In genomic region chr2:45771251-45771650, GRCh38 we compare ENCODE assay signal across 8 cellular contexts.
DNase-seq lines count a peak whose midpoint lies in the region; ATAC-seq lines count a peak whose summit lies in the region.

No MANE protein-coding gene starts in this region.

- peaks cover 83 to 100% (median 100%) of the 10 kb centered on the region in 10 experiments for H3K4me1 ChIP-seq in BLaER1 treated with 17β-estradiol and CSF1 and Interleukin-3, amounts not matched to agents 10 nM and 100 nM
- no peaks in the 10 kb centered on the region for H3K4me1 ChIP-seq in naive thymus-derived CD4-positive, alpha-beta T cell (ENCODE audit: control insufficient read depth in 2 of 2, insufficient read depth in 2 of 2, low read length in 2 of 2)

- POLR2A ChIA-PET in naive thymus-derived CD4-positive, alpha-beta T cell (lab: Charles Lee), result interaction anchor here (0.7 kb wide), 1 partner anchor 87 kb away, joined by 3 read pairs; no protein-coding TSS in a partner anchor
- POLR2A ChIA-PET in activated CD8-positive, alpha-beta T cell treated with anti-CD3 and anti-CD28 coated beads, Interleukin-2, amount 10 ng/mL, durations not matched to agents 7 days and 5 days (lab: Charles Lee), result no interaction called here

- H3K9me3 Mint-ChIP-seq in effector memory CD8-positive, alpha-beta T cell, result no peaks in the 10 kb centered on the region
- no peaks in the 10 kb centered on the region for H3K9me3 Mint-ChIP-seq in naive thymus-derived CD4-positive, alpha-beta T cell
- no peaks in the 10 kb centered on the region for H3K9me3 Mint-ChIP-seq in activated CD8-positive, alpha-beta T cell treated with anti-CD3 and anti-CD28 coated beads, Interleukin-2, amount 10 ng/mL, durations not matched to agents 7 days and 5 days (ENCODE audit: insufficient read depth)

- DNase-seq in NCI-H2227 (lab: John Stamatoyannopoulos, UW; ENCODE audit: unreplicated experiment) (peak; percentile 90), mesenteric fat pad (ENCODE audit: low spot score) (no peak), H4 (ENCODE audit: low spot score) (no peak), NCI-H774 (lab: John Stamatoyannopoulos, UW) (no peak)
- DNase-seq in effector memory CD8-positive, alpha-beta T cell, result no peak
- no peak for DNase-seq in naive thymus-derived CD4-positive, alpha-beta T cell
- no peak for DNase-seq in activated CD8-positive, alpha-beta T cell treated with anti-CD3 and anti-CD28 coated beads, Interleukin-2, amount 10 ng/mL, durations not matched to agents 7 days and 5 days

- peaks cover 0 to 100% (median 71%) of the 10 kb centered on the region in 11 experiments; a peak in 14 of 22 replicates for H4K20me1 ChIP-seq in BLaER1 treated with 17β-estradiol and CSF1 and Interleukin-3, amounts not matched to agents 10 nM and 100 nM

- H3K9ac ChIP-seq in BLaER1 treated with 17β-estradiol and CSF1 and Interleukin-3, amounts not matched to agents 10 nM and 100 nM, result peak overlapping the region in 8 of 11 experiments; percentile 13 to 62 (median 34); a peak in 10 of 22 replicates

- no peaks in the 10 kb centered on the region for H3K36me3 Mint-ChIP-seq in effector memory CD8-positive, alpha-beta T cell (ENCODE audit: insufficient read depth)
- H3K36me3 Mint-ChIP-seq in naive thymus-derived CD4-positive, alpha-beta T cell, result no peaks in the 10 kb centered on the region
- no peaks in the 10 kb centered on the region for H3K36me3 Mint-ChIP-seq in activated CD8-positive, alpha-beta T cell treated with anti-CD3 and anti-CD28 coated beads, Interleukin-2, amount 10 ng/mL, durations not matched to agents 7 days and 5 days (ENCODE audit: low read depth)

- H3K27ac Mint-ChIP-seq in effector memory CD8-positive, alpha-beta T cell, result no peak overlapping the region
- H3K27ac Mint-ChIP-seq in naive thymus-derived CD4-positive, alpha-beta T cell, result peak overlapping the region in 1 of 9 donors; percentile 73
- H3K27ac Mint-ChIP-seq in activated CD8-positive, alpha-beta T cell treated with anti-CD3 and anti-CD28 coated beads, Interleukin-2, amount 10 ng/mL, durations not matched to agents 7 days and 5 days, result no peak overlapping the region

- no peak overlapping the region for H3K4me3 Mint-ChIP-seq in effector memory CD8-positive, alpha-beta T cell
- H3K4me3 Mint-ChIP-seq in naive thymus-derived CD4-positive, alpha-beta T cell, result no peak overlapping the region
- H3K4me3 Mint-ChIP-seq in activated CD8-positive, alpha-beta T cell treated with anti-CD3 and anti-CD28 coated beads, Interleukin-2, amount 10 ng/mL, durations not matched to agents 7 days and 5 days, result no peak overlapping the region

- H3K9me3 ChIP-seq in BLaER1 treated with 17β-estradiol and CSF1 and Interleukin-3, amounts not matched to agents 10 nM and 100 nM (replicated peaks in 1 of 11), result no peaks in the 10 kb centered on the region
- no peaks in the 10 kb centered on the region for H3K9me3 ChIP-seq in naive thymus-derived CD4-positive, alpha-beta T cell (ENCODE audit: control insufficient read depth in 2 of 3, low read length in 3 of 3)

- CTCF ChIA-PET in naive thymus-derived CD4-positive, alpha-beta T cell (lab: Charles Lee), result no interaction called here
- CTCF ChIA-PET in activated CD8-positive, alpha-beta T cell treated with anti-CD3 and anti-CD28 coated beads, Interleukin-2, amount 10 ng/mL, durations not matched to agents 7 days and 5 days (lab: Charles Lee), result no interaction called here

- peaks cover 4 to 6% of the 10 kb centered on the region in 2 donors for H3K4me1 Mint-ChIP-seq in effector memory CD8-positive, alpha-beta T cell (ENCODE audit: low read depth in 2 of 2)
- peaks cover 0 to 9% (median under 1%) of the 10 kb centered on the region in 7 donors for H3K4me1 Mint-ChIP-seq in naive thymus-derived CD4-positive, alpha-beta T cell
- no peaks in the 10 kb centered on the region for H3K4me1 Mint-ChIP-seq in activated CD8-positive, alpha-beta T cell treated with anti-CD3 and anti-CD28 coated beads, Interleukin-2, amount 10 ng/mL, durations not matched to agents 7 days and 5 days (ENCODE audit: low read depth)

- H3K27me3 Mint-ChIP-seq in effector memory CD8-positive, alpha-beta T cell, result no peaks in the 10 kb centered on the region
- no peaks in the 10 kb centered on the region for H3K27me3 Mint-ChIP-seq in naive thymus-derived CD4-positive, alpha-beta T cell
- H3K27me3 Mint-ChIP-seq in activated CD8-positive, alpha-beta T cell treated with anti-CD3 and anti-CD28 coated beads, Interleukin-2, amount 10 ng/mL, durations not matched to agents 7 days and 5 days (ENCODE audit: low read depth), result peaks cover 7% of the 10 kb centered on the region

- no peaks in the 10 kb centered on the region for H3K27me3 ChIP-seq in BLaER1 treated with 17β-estradiol and CSF1 and Interleukin-3, amounts not matched to agents 10 nM and 100 nM
- H3K27me3 ChIP-seq in naive thymus-derived CD4-positive, alpha-beta T cell (ENCODE audit: control insufficient read depth in 2 of 2, insufficient read depth in 2 of 2, low read length in 2 of 2), result no peaks in the 10 kb centered on the region

- H3K4me3 ChIP-seq in BLaER1 treated with 17β-estradiol and CSF1 and Interleukin-3, amounts not matched to agents 10 nM and 100 nM, result peak overlapping the region in 3 of 10 experiments; percentile 13 to 37 (median 31); a peak in 2 of 20 replicates
- no peak overlapping the region for H3K4me3 ChIP-seq in naive thymus-derived CD4-positive, alpha-beta T cell (ENCODE audit: low read length)

- peak overlapping the region; percentile 73 to 92 (median 86) for H3K4me2 ChIP-seq in BLaER1 treated with 17β-estradiol and CSF1 and Interleukin-3, amounts not matched to agents 10 nM and 100 nM

- ATAC-seq in effector memory CD8-positive, alpha-beta T cell (replicated peaks), result peak; percentile 29
- ATAC-seq in naive thymus-derived CD4-positive, alpha-beta T cell, result peak; percentile 77
- no peak for ATAC-seq in activated CD8-positive, alpha-beta T cell treated with anti-CD3 and anti-CD28 coated beads, Interleukin-2, amount 10 ng/mL, durations not matched to agents 7 days and 5 days

- peak overlapping the region in 9 of 11 experiments; percentile 30 to 69 (median 53); a peak in 18 of 22 replicates for H3K27ac ChIP-seq in BLaER1 treated with 17β-estradiol and CSF1 and Interleukin-3, amounts not matched to agents 10 nM and 100 nM
- no peak overlapping the region for H3K27ac ChIP-seq in naive thymus-derived CD4-positive, alpha-beta T cell (ENCODE audit: low read depth, low read length)

- peaks cover 0 to 33% (median 15%) of the 10 kb centered on the region in 11 experiments; a peak in 7 of 22 replicates for H3K36me3 ChIP-seq in BLaER1 treated with 17β-estradiol and CSF1 and Interleukin-3, amounts not matched to agents 10 nM and 100 nM
- no peaks in the 10 kb centered on the region for H3K36me3 ChIP-seq in naive thymus-derived CD4-positive, alpha-beta T cell (ENCODE audit: control insufficient read depth in 2 of 3, insufficient read depth in 3 of 3, low read length in 3 of 3)

- intact Hi-C loops in naive thymus-derived CD4-positive, alpha-beta T cell (cut with micrococcal nuclease), result no loop called here
